13 cellular contexts compared by ENCODE assay signal in genomic region chr10:71077143-71077581, GRCh38.
DNase-seq lines count a peak whose midpoint lies in the region; ATAC-seq and TF ChIP-seq lines count a peak whose summit lies in the region.
"Had no signal": no experiment of that assay in that cellular context is flagged by ENCODE, and none has a peak within 500 bp of the region (broad histone marks: within the 10 kb centered on the region; RNA-seq: fewer than 3 reads in every experiment).

No MANE protein-coding gene starts in this region.

- H2BK20ac ChIP-seq in H9 (ENCODE audit: low read depth, low read length, poor library complexity, severe bottlenecking), result no peak overlapping the region

- POLR2A ChIA-PET in HEK293T (lab: Yijun Ruan, JAX), result no interaction called here

- no peak overlapping the region for H4K5ac ChIP-seq in H9 (ENCODE audit: insufficient read length, low read depth, low read length)

- no peak overlapping the region; the same call in 1 of the 2 replicates for H3K14ac ChIP-seq in H9 (ENCODE audit: insufficient read depth, low read length)

- H3K27ac Mint-ChIP-seq in H9, result no peak overlapping the region

- WGBS in H9 (ENCODE audit: extremely low coverage, insufficient read length, low lambda C conversion rate), result no CpG with 5 or more reads among the region's 8 CpGs
- 29% methylated on average over 8 of the region's 8 CpGs for WGBS in right cardiac atrium

- H3K79me2 ChIP-seq in H9 (ENCODE audit: insufficient read depth, low read length), result no peaks in the 10 kb centered on the region

- intact Hi-C loops in right cardiac atrium (cut with DNase I), result no loop called here

- no peak overlapping the region for H3K4me3 ChIP-seq in right cardiac atrium (ENCODE audit: low read length)

- no peak overlapping the region for H3K23ac ChIP-seq in H9 (ENCODE audit: insufficient read length, low read depth, low read length)

- no peak for TF ChIP-seq CTCF in H9 (conservative IDR thresholded peaks at IDR 0.05)

- H3K4ac ChIP-seq in H9 (ENCODE audit: low read depth, low read length), result no peak overlapping the region

- no peak overlapping the region for H2BK5ac ChIP-seq in H9 (ENCODE audit: insufficient read length, low read length)

- H3K4me2 ChIP-seq in H9 (ENCODE audit: insufficient read depth, insufficient read length, low read length), result no peak overlapping the region

- CTCF ChIA-PET in HEK293T (lab: Yijun Ruan, JAX), result no interaction called here

- H3K56ac ChIP-seq in H9 (ENCODE audit: insufficient read length, low read depth, low read length), result no peak overlapping the region

- no peak overlapping the region for H2BK15ac ChIP-seq in H9 (ENCODE audit: low read depth, low read length)

- H3K4me1 ChIP-seq in H9 (ENCODE audit: insufficient read depth, low read length) (peaks cover 2% of the 10 kb centered on the region; the same call in 1 of the 2 replicates), right cardiac atrium (ENCODE audit: control insufficient read depth, insufficient read depth, low read length) (no peaks in the 10 kb centered on the region)

- H3K27me3 Mint-ChIP-seq in H9 (ENCODE audit: low read depth), result peaks cover 27% of the 10 kb centered on the region
- H3K27me3 Mint-ChIP-seq: central memory CD8-positive, alpha-beta T cell had no signal

- peaks cover 34 to 36% of the 10 kb centered on the region in 2 experiments for H3K4me1 Mint-ChIP-seq in H9
- H3K4me1 Mint-ChIP-seq: CD4-positive, alpha-beta memory T cell; central memory CD8-positive, alpha-beta T cell had no signal

- peak; percentile 35 to 40 for ATAC-seq in right cardiac atrium
- ATAC-seq in HG02981 (IDR thresholded peaks at IDR 0.05; ENCODE audit: unreplicated experiment), result no peak
- ATAC-seq in GM21786 (IDR thresholded peaks at IDR 0.05; ENCODE audit: unreplicated experiment), result no peak
- ATAC-seq: activated naive CD4-positive, alpha-beta T cell treated with anti-CD3 and anti-CD28 coated beads, Interleukin-2, amount 50 U/mL, for 72 hours had no signal

- H3K9me3 ChIP-seq in H9 (ENCODE audit: control insufficient read depth, low read depth, low read length), result no peaks in the 10 kb centered on the region
- H3K9me3 ChIP-seq in right cardiac atrium (ENCODE audit: control insufficient read depth, low read length), result no peaks in the 10 kb centered on the region

- no peak overlapping the region for H3K27ac ChIP-seq in H9 (ENCODE audit: insufficient read length, low read depth, low read length)
- no peak overlapping the region for H3K27ac ChIP-seq in right cardiac atrium (ENCODE audit: low read length)

- DNase-seq in H9, result peak; percentile 30
- peak; percentile 36 for DNase-seq in activated CD8-positive, alpha-beta memory T cell treated with anti-CD3 and anti-CD28 coated beads, Interleukin-2, amount 50 U/mL, for 48 hours
- peak in 1 of 3 donors; percentile 71 for DNase-seq in right cardiac atrium
- DNase-seq in stimulated activated CD8-positive, alpha-beta memory T cell treated with anti-CD3 and anti-CD28 coated beads, Interleukin-4, amount 100 ng/mL, for 48 hours, result peak; percentile 17
- DNase-seq in HEK293T (ENCODE audit: extremely low spot score), result no peak
- DNase-seq: CD4-positive, alpha-beta memory T cell; midbrain; stimulated activated CD4-positive, alpha-beta T cell treated with anti-CD3 and anti-CD28 coated beads, Interleukin-4, amount 100 ng/mL, for 24 hours; stimulated activated naive CD4-positive, alpha-beta T cell had no signal

- no peaks in the 10 kb centered on the region for H4K20me1 ChIP-seq in H9 (ENCODE audit: control insufficient read depth, insufficient read depth, insufficient read length)

- H3K4me3 Mint-ChIP-seq in H9, result no peak overlapping the region
- H3K4me3 Mint-ChIP-seq: CD4-positive, alpha-beta memory T cell; central memory CD8-positive, alpha-beta T cell had no signal

- H3K9ac ChIP-seq in H9 (ENCODE audit: extremely low read depth, insufficient read length, low read length), result no peak overlapping the region

- H3K18ac ChIP-seq in H9 (ENCODE audit: insufficient read length, low read depth, low read length), result no peak overlapping the region

- H2AK5ac ChIP-seq in H9 (ENCODE audit: insufficient read length, low read length), result no peak overlapping the region

- no peaks in the 10 kb centered on the region for H3K79me1 ChIP-seq in H9 (ENCODE audit: insufficient read depth, low read depth, low read length, poor library complexity, severe bottlenecking)

- no peak overlapping the region for H2AFZ ChIP-seq in H9 (ENCODE audit: low read length)

- no peak overlapping the region for H4K91ac ChIP-seq in H9 (ENCODE audit: insufficient read length, low read depth, low read length)

- no peak overlapping the region for H2BK120ac ChIP-seq in H9 (ENCODE audit: low read depth, low read length, poor library complexity, severe bottlenecking)

- no peaks in the 10 kb centered on the region for H3K36me3 Mint-ChIP-seq in H9 (ENCODE audit: insufficient read depth in 1 of 3, low read depth in 3 of 3)
- H3K36me3 Mint-ChIP-seq: activated naive CD4-positive, alpha-beta T cell treated with anti-CD3 and anti-CD28 coated beads, Interleukin-2, amount 50 U/mL, for 72 hours; CD4-positive, alpha-beta memory T cell had no signal

- H3K23me2 ChIP-seq in H9 (ENCODE audit: insufficient read length, low read depth, low read length, poor library complexity, severe bottlenecking), result no peaks in the 10 kb centered on the region

- H3K27me3 ChIP-seq in H9 (ENCODE audit: insufficient read depth, low read length), result no peaks in the 10 kb centered on the region
- H3K27me3 ChIP-seq in right cardiac atrium (ENCODE audit: control insufficient read depth, insufficient read depth), result no peaks in the 10 kb centered on the region

- no peak overlapping the region for H2BK12ac ChIP-seq in H9 (ENCODE audit: insufficient read length, low read depth, low read length)

- no peak overlapping the region for H3T11ph ChIP-seq in H9 (ENCODE audit: low read length)

- H4K8ac ChIP-seq in H9 (replicated peaks; ENCODE audit: insufficient read length, low read depth, low read length), result no peak overlapping the region

- no peaks in the 10 kb centered on the region for H3K9me3 Mint-ChIP-seq in H9
- H3K9me3 Mint-ChIP-seq: activated naive CD4-positive, alpha-beta T cell treated with anti-CD3 and anti-CD28 coated beads, Interleukin-2, amount 50 U/mL, for 72 hours; CD4-positive, alpha-beta memory T cell; central memory CD8-positive, alpha-beta T cell had no signal

TF ChIP-seq in HEK293T, 16 proteins besides CTCF, POLR2A, EP300 and RAD21:
- no peak for TF ChIP-seq FOXA1 (IDR thresholded peaks at IDR 0.05)
- TF ChIP-seq ELF4 (IDR thresholded peaks at IDR 0.05), result no peak
- no peak for TF ChIP-seq FOXK2 (IDR thresholded peaks at IDR 0.05)
- TF ChIP-seq NFRKB (IDR thresholded peaks at IDR 0.05), result no peak
- no peak for TF ChIP-seq PKNOX1 (IDR thresholded peaks at IDR 0.05)
- TF ChIP-seq SUZ12 (IDR thresholded peaks at IDR 0.05), result no peak
- TF ChIP-seq FOXM1 (IDR thresholded peaks at IDR 0.05; ENCODE audit: borderline replicate concordance), result no peak
- no peak for TF ChIP-seq BHLHE40 (IDR thresholded peaks at IDR 0.05; ENCODE audit: borderline replicate concordance)
- TF ChIP-seq SP1 (IDR thresholded peaks at IDR 0.05), result no peak
- TF ChIP-seq ZNF384 (IDR thresholded peaks at IDR 0.05), result no peak
- TF ChIP-seq LEF1 (IDR thresholded peaks at IDR 0.05; ENCODE audit: borderline replicate concordance), result no peak
- no peak for TF ChIP-seq L3MBTL2 (conservative IDR thresholded peaks at IDR 0.05)
- TF ChIP-seq CTBP1 (IDR thresholded peaks at IDR 0.05; ENCODE audit: borderline replicate concordance), result no peak
- TF ChIP-seq HDGF (IDR thresholded peaks at IDR 0.05; ENCODE audit: borderline replicate concordance), result no peak
- TF ChIP-seq ARNT (IDR thresholded peaks at IDR 0.05), result no peak
TF ChIP-seq in HEK293T: peak in this region for 0.

Comparison
In these comparisons a context has a peak if more than half of its experiments do, and no peak if none do; other contexts are left out.
1. ATAC-seq: peak in right cardiac atrium (2 of 2); none in HG02981 (single experiment) and GM21786 (single experiment).